ENCODE assay signal across 9 cellular contexts in the genomic region with DNA sequence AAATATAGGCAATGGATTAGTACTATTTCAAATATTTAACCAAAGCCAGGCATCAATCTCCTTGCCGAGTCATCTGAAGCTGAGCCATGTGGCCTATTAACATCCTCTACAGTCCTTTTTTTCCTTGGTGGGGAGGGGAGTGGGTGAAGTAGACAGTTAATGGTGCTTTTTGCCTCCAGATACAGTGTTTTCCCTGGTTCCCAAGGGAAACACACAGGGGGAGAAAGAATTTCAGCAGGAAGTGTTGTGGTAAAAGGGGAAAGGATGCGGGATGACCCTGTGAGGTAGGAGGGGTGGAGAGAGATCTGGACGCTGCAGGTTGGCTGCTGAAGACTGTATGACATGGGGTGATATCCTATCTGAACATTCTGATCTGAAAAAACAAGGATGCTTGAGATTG. TPM values are rescaled to one million over a fixed set of nuclear protein-coding genes. Genes with fewer than 3 reads are reported as not detected.
DNase-seq lines count a peak whose midpoint lies in the region; ATAC-seq and TF ChIP-seq lines count a peak whose summit lies in the region.
"Had no signal": no experiment of that assay in that cellular context is flagged by ENCODE, and none has a peak within 500 bp of the region (broad histone marks: within the 10 kb centered on the region; RNA-seq: fewer than 3 reads in every experiment).

No MANE protein-coding gene starts in this region.

- H3K36me3 Mint-ChIP-seq in T-helper 17 cell (ENCODE audit: low read depth), result peaks cover 7% of the 10 kb centered on the region
- peaks cover 15% of the 10 kb centered on the region for H3K36me3 Mint-ChIP-seq in activated T-helper 1 cell treated with anti-CD3 and anti-CD28 coated beads, Interleukin-12 subunit alpha, Interleukin-12 subunit beta, Interleukin-2, Interleukin-4 antibody, amounts not matched to agents 30 ng/mL and 10 ng/mL and 1 ng/mL, durations not matched to agents 14 hours and 24 hours and 36 hours (ENCODE audit: low read depth)

- H2AFZ ChIP-seq in hepatocyte, result no peak overlapping the region

- H3K4me3 Mint-ChIP-seq in T-helper 17 cell, result no peak overlapping the region
- no peak overlapping the region for H3K4me3 Mint-ChIP-seq in activated T-helper 1 cell treated with anti-CD3 and anti-CD28 coated beads, Interleukin-12 subunit alpha, Interleukin-12 subunit beta, Interleukin-2, Interleukin-4 antibody, amounts not matched to agents 30 ng/mL and 10 ng/mL and 1 ng/mL, durations not matched to agents 14 hours and 24 hours and 36 hours

- no peak for TF ChIP-seq CTCF in hepatocyte (IDR thresholded peaks at IDR 0.05; ENCODE audit: poor library complexity)

- DNase-seq in DMS53 (lab: John Stamatoyannopoulos, UW), result peak; percentile 35
- DNase-seq in DMS53 treated with DMSO at 0.1 percent for 48 hours (lab: John Stamatoyannopoulos, UW; ENCODE audit: unreplicated experiment), result no peak
- peak; percentile 44 for DNase-seq in adipocyte (ENCODE audit: low read depth)
- peak; percentile 43 for DNase-seq in hepatocyte (ENCODE audit: low spot score)
- no peak for DNase-seq in T-helper 17 cell
- DNase-seq in activated T-helper 1 cell treated with anti-CD3 and anti-CD28 coated beads, Interleukin-12 subunit alpha, Interleukin-12 subunit beta, Interleukin-2, Interleukin-4 antibody, amounts not matched to agents 30 ng/mL and 10 ng/mL and 1 ng/mL, durations not matched to agents 14 hours and 24 hours and 36 hours (ENCODE audit: low spot score), result no peak
- no peak for DNase-seq in NCI-H2196 (lab: John Stamatoyannopoulos, UW; ENCODE audit: unreplicated experiment)
- DNase-seq: stimulated activated CD8-positive, alpha-beta memory T cell treated with anti-CD3 and anti-CD28 coated beads, Interleukin-4, amount 100 ng/mL, for 48 hours had no signal

- 32% methylated on average over 3 of the region's 3 CpGs for WGBS in hepatocyte (ENCODE audit: low lambda C conversion rate, missing lambda C conversion rate)

- no peak for ATAC-seq in T-helper 17 cell

- no peaks in the 10 kb centered on the region for H3K27me3 ChIP-seq in adipocyte (replicated peaks; ENCODE audit: control insufficient read depth, insufficient read depth, low read length)
- H3K27me3 ChIP-seq in hepatocyte, result no peaks in the 10 kb centered on the region
- H3K27me3 ChIP-seq in stomach smooth muscle (ENCODE audit: control insufficient read depth in 1 of 2, insufficient read depth in 2 of 2, low read length in 2 of 2), result no peaks in the 10 kb centered on the region

- no peak overlapping the region for H3K27ac Mint-ChIP-seq in T-helper 17 cell
- H3K27ac Mint-ChIP-seq in activated T-helper 1 cell treated with anti-CD3 and anti-CD28 coated beads, Interleukin-12 subunit alpha, Interleukin-12 subunit beta, Interleukin-2, Interleukin-4 antibody, amounts not matched to agents 30 ng/mL and 10 ng/mL and 1 ng/mL, durations not matched to agents 14 hours and 24 hours and 36 hours, result no peak overlapping the region

- H3K9me3 ChIP-seq in adipocyte (ENCODE audit: control insufficient read depth, low read length), result no peaks in the 10 kb centered on the region
- no peaks in the 10 kb centered on the region for H3K9me3 ChIP-seq in hepatocyte (ENCODE audit: low read depth)
- no peaks in the 10 kb centered on the region for H3K9me3 ChIP-seq in stomach smooth muscle (ENCODE audit: control insufficient read depth in 2 of 2, low read length in 2 of 2)
- H3K9me3 ChIP-seq in T-helper 17 cell (ENCODE audit: control insufficient read depth, low read length, poor library complexity, severe bottlenecking), result no peaks in the 10 kb centered on the region

- H3K36me3 ChIP-seq in adipocyte (ENCODE audit: control insufficient read depth, insufficient read depth, low read length, severe bottlenecking), result no peaks in the 10 kb centered on the region
- no peaks in the 10 kb centered on the region for H3K36me3 ChIP-seq in hepatocyte (replicated peaks; ENCODE audit: insufficient read depth, low read depth)
- H3K36me3 ChIP-seq in stomach smooth muscle (ENCODE audit: control insufficient read depth in 2 of 2, insufficient read depth in 2 of 2, low read length in 2 of 2), result no peaks in the 10 kb centered on the region

- H3K27ac ChIP-seq in hepatocyte (peak overlapping the region; percentile 44), stomach smooth muscle (ENCODE audit: low read length) (peak overlapping the region; percentile 38)

- no peaks in the 10 kb centered on the region for H3K9me2 ChIP-seq in hepatocyte (replicated peaks; ENCODE audit: insufficient read depth)

- H3K9ac ChIP-seq in adipocyte (ENCODE audit: low read length) (no peak overlapping the region), stomach smooth muscle (ENCODE audit: low read length in 2 of 2) (no peak overlapping the region)

- H3K4me1 ChIP-seq in adipocyte (ENCODE audit: control insufficient read depth, insufficient read depth, low read length) (peaks cover 23% of the 10 kb centered on the region), hepatocyte (ENCODE audit: insufficient read depth) (peaks cover 27% of the 10 kb centered on the region), stomach smooth muscle (ENCODE audit: control insufficient read depth, insufficient read depth, low read length) (peaks cover 19% of the 10 kb centered on the region)

- no peaks in the 10 kb centered on the region for H4K20me1 ChIP-seq in hepatocyte (ENCODE audit: insufficient read depth, poor library complexity, severe bottlenecking)

- H3K27me3 Mint-ChIP-seq in T-helper 17 cell, result no peaks in the 10 kb centered on the region
- H3K27me3 Mint-ChIP-seq in activated T-helper 1 cell treated with anti-CD3 and anti-CD28 coated beads, Interleukin-12 subunit alpha, Interleukin-12 subunit beta, Interleukin-2, Interleukin-4 antibody, amounts not matched to agents 30 ng/mL and 10 ng/mL and 1 ng/mL, durations not matched to agents 14 hours and 24 hours and 36 hours (ENCODE audit: insufficient read depth), result no peaks in the 10 kb centered on the region

- H3K4me3 ChIP-seq in adipocyte (ENCODE audit: low read length), result peak overlapping the region; percentile 32
- H3K4me3 ChIP-seq in hepatocyte, result no peak overlapping the region
- peak overlapping the region; percentile 7 to 16 for H3K4me3 ChIP-seq in stomach smooth muscle (ENCODE audit: low read length in 2 of 2)

- no peak overlapping the region for H3K4me2 ChIP-seq in hepatocyte

- no peaks in the 10 kb centered on the region for H3K79me2 ChIP-seq in hepatocyte

- intact Hi-C loops in activated T-helper 1 cell treated with anti-CD3 and anti-CD28 coated beads, Interleukin-12 subunit alpha, Interleukin-12 subunit beta, Interleukin-2, Interleukin-4 antibody, amounts not matched to agents 30 ng/mL and 10 ng/mL and 1 ng/mL, durations not matched to agents 14 hours and 24 hours and 36 hours (cut with micrococcal nuclease), result no loop called here

- no peaks in the 10 kb centered on the region for H3K9me3 Mint-ChIP-seq in activated T-helper 1 cell treated with anti-CD3 and anti-CD28 coated beads, Interleukin-12 subunit alpha, Interleukin-12 subunit beta, Interleukin-2, Interleukin-4 antibody, amounts not matched to agents 30 ng/mL and 10 ng/mL and 1 ng/mL, durations not matched to agents 14 hours and 24 hours and 36 hours

- peaks cover 15% of the 10 kb centered on the region for H3K4me1 Mint-ChIP-seq in T-helper 17 cell
- H3K4me1 Mint-ChIP-seq in activated T-helper 1 cell treated with anti-CD3 and anti-CD28 coated beads, Interleukin-12 subunit alpha, Interleukin-12 subunit beta, Interleukin-2, Interleukin-4 antibody, amounts not matched to agents 30 ng/mL and 10 ng/mL and 1 ng/mL, durations not matched to agents 14 hours and 24 hours and 36 hours (ENCODE audit: low read depth), result peaks cover 6% of the 10 kb centered on the region

RNA-seq across cellular contexts. Expression of a gene that starts 9.6 kb away (rescaled TPM):
- total RNA-seq in hepatocyte (not detected in 2 replicates), T-helper 17 cell (not detected)
- 0.38 and 0.56 TPM in 2 replicates for polyA plus RNA-seq in hepatocyte
- total RNA-seq in activated T-helper 1 cell treated with anti-CD3 and anti-CD28 coated beads, Interleukin-12 subunit alpha, Interleukin-12 subunit beta, Interleukin-2, Interleukin-4 antibody, amounts not matched to agents 30 ng/mL and 10 ng/mL and 1 ng/mL, durations not matched to agents 14 hours and 24 hours and 36 hours, result 0.29 TPM in 1 of 2 replicates, not detected in the other

RNA-seq across cellular contexts. Expression of a gene that starts 40.8 kb away (rescaled TPM):
- total RNA-seq in hepatocyte (11.2 and 16.4 TPM in 2 replicates), T-helper 17 cell (10 to 100 TPM; 13.7 to 16.6 TPM)
- 10.3 and 14.9 TPM in 2 replicates for polyA plus RNA-seq in hepatocyte
- 27.7 and 31.2 TPM in 2 replicates for total RNA-seq in activated T-helper 1 cell treated with anti-CD3 and anti-CD28 coated beads, Interleukin-12 subunit alpha, Interleukin-12 subunit beta, Interleukin-2, Interleukin-4 antibody, amounts not matched to agents 30 ng/mL and 10 ng/mL and 1 ng/mL, durations not matched to agents 14 hours and 24 hours and 36 hours

Comparison
In these comparisons a context has a peak if more than half of its experiments do, and no peak if none do; other contexts are left out.
1. DNase-seq: peak in DMS53 (single experiment), adipocyte (single experiment) and hepatocyte (single experiment); none in DMS53 treated with DMSO at 0.1 percent for 48 hours (single experiment), T-helper 17 cell (0 of 3), activated T-helper 1 cell treated with anti-CD3 and anti-CD28 coated beads, Interleukin-12 subunit alpha, Interleukin-12 subunit beta, Interleukin-2, Interleukin-4 antibody, amounts not matched to agents 30 ng/mL and 10 ng/mL and 1 ng/mL, durations not matched to agents 14 hours and 24 hours and 36 hours (single experiment) and NCI-H2196 (single experiment).